In genomic region chr16:2047330-2048115, GRCh38 we compare ENCODE assay signal across 8 cellular contexts. TPM values are rescaled to one million over a fixed set of nuclear protein-coding genes. Genes with fewer than 3 reads are reported as not detected.
DNase-seq lines count a peak whose midpoint lies in the region; ATAC-seq and TF ChIP-seq lines count a peak whose summit lies in the region.

NTHL1 (minus strand) TSS chr16:2047834; CDS start chr16:2047823, 11 bp downstream.
TSC2 (plus strand) TSS chr16:2047985; CDS start chr16:2048616, 631 bp downstream.

- H3K4me3 ChIP-seq in cardiac fibroblast (replicated peaks in 1 of 2; ENCODE audit: low read depth in 2 of 2, low read length in 2 of 2) = peak within 1 kb of the TSS; percentile 80 to 82

- DNase-seq in AG08395 (ENCODE audit: low spot score) = peak; percentile 97
- peak; percentile 95 for DNase-seq in NCI-H2227 treated with DMSO at 0.1 percent for 48 hours (lab: John Stamatoyannopoulos, UW)
- DNase-seq in WTC11 (ENCODE audit: low spot score) = peak; percentile 99
- DNase-seq in cardiac fibroblast (ENCODE audit: low read depth in 2 of 2) = peak; percentile 96 to 97
- peak; percentile 97 for DNase-seq in inferior parietal cortex (ENCODE audit: extremely low spot score)
- peak; percentile 87 to 94 for DNase-seq in stimulated activated CD4-positive, alpha-beta T cell treated with anti-CD3 and anti-CD28 coated beads, Interleukin-12 subunit alpha, Interleukin-12 subunit beta, amount 100 ng/mL, for 24 hours (ENCODE audit: low read depth in 2 of 2)

- peak; percentile 84 for ATAC-seq in GM18870 (IDR thresholded peaks at IDR 0.05; ENCODE audit: unreplicated experiment)
- peak; percentile 94 for ATAC-seq in HG03135 (IDR thresholded peaks at IDR 0.05; ENCODE audit: unreplicated experiment)
- peak; percentile 95 for ATAC-seq in WTC11

- H3K27me3 Mint-ChIP-seq in WTC11 (ENCODE audit: low read depth) = no peaks in the 10 kb centered on the region

- peak within 1 kb of the TSS; percentile 91 for H3K4me3 Mint-ChIP-seq in WTC11

- peak within 1 kb of the TSS; percentile 54 for H3K27ac Mint-ChIP-seq in WTC11

- TF ChIP-seq CTCF in WTC11 (IDR thresholded peaks at IDR 0.05) (no peak), cardiac fibroblast (IDR thresholded peaks at IDR 0.05; ENCODE audit: low read depth, low read length) (peak; percentile 32)

- peaks cover 3% of the 10 kb centered on the region; the same call in 1 of the 2 replicates for H3K36me3 Mint-ChIP-seq in WTC11

- CTCF ChIA-PET in WTC11 (lab: Charles Lee) = interaction anchor here (0.6 to 3.6 kb wide), 19 partner anchors 9 to 265 kb away, joined by 3 to 27 read pairs (median 3); partner anchors contain the start of genes NPW, NUBP2, PKD1 and RPS2

- no peaks in the 10 kb centered on the region for H3K9me3 Mint-ChIP-seq in WTC11

- peaks cover 10% of the 10 kb centered on the region for H3K4me1 Mint-ChIP-seq in WTC11

- POLR2A ChIA-PET in WTC11 (lab: Charles Lee) = interaction anchor here (0.8 to 1.4 kb wide), 6 partner anchors 43 to 163 kb away, joined by 3 to 5 read pairs (median 4); partner anchors contain the start of genes BRICD5, TBL3 and TRAF7

TF ChIP-seq in WTC11, 78 proteins besides CTCF, POLR2A, EP300 and RAD21:
- no peak for TF ChIP-seq KAT7 (CRISPR knock-in tag; IDR thresholded peaks at IDR 0.05; ENCODE audit: borderline replicate concordance)
- no peak for TF ChIP-seq FOXP1 (CRISPR knock-in tag; IDR thresholded peaks at IDR 0.05; ENCODE audit: borderline replicate concordance)
- no peak; the same call in 1 of the 2 replicates for TF ChIP-seq E2F5 (CRISPR knock-in tag; IDR thresholded peaks at IDR 0.05)
- TF ChIP-seq USF1 (CRISPR knock-in tag; IDR thresholded peaks at IDR 0.05) = peak; percentile 100
- TF ChIP-seq E2F4 (CRISPR knock-in tag; IDR thresholded peaks at IDR 0.05; ENCODE audit: borderline replicate concordance, low read depth) = 0 out of 2 replicates have a peak, but pooled peaks have one; percentile 45
- TF ChIP-seq MAX (CRISPR knock-in tag; IDR thresholded peaks at IDR 0.05) = peak; percentile 76
- peak; percentile 91 for TF ChIP-seq SP1 (CRISPR knock-in tag; conservative IDR thresholded peaks at IDR 0.05)
- peak; percentile 86 for TF ChIP-seq FOXK1 (CRISPR knock-in tag; IDR thresholded peaks at IDR 0.05)
- peak; percentile 100 for TF ChIP-seq USF2 (CRISPR knock-in tag; IDR thresholded peaks at IDR 0.05)
- peak; percentile 95 for TF ChIP-seq GABPB1 (CRISPR knock-in tag; IDR thresholded peaks at IDR 0.05)
- TF ChIP-seq ZNF232 (CRISPR knock-in tag; IDR thresholded peaks at IDR 0.05) = no peak
- TF ChIP-seq ESRRA (CRISPR knock-in tag; IDR thresholded peaks at IDR 0.05; ENCODE audit: borderline replicate concordance) = no peak
- peak; percentile 92 for TF ChIP-seq HMGXB4 (CRISPR knock-in tag; IDR thresholded peaks at IDR 0.05)
- peak; percentile 47; the same call in 1 of the 2 replicates for TF ChIP-seq ARID4B (CRISPR knock-in tag; IDR thresholded peaks at IDR 0.05; ENCODE audit: borderline replicate concordance)

RNA-seq across cellular contexts. Expression of gene NTHL1, which starts in this region (rescaled TPM):
- total RNA-seq in WTC11 (2021) = 90.5 to 93.4 TPM (median 93.3 TPM) in 3 replicates

RNA-seq across cellular contexts. Expression of gene TSC2, which starts in this region (rescaled TPM):
- total RNA-seq in WTC11 (2021) = 103 to 134 TPM (median 117 TPM) in 3 replicates

Comparison
In these comparisons a context has a peak if more than half of its experiments do, and no peak if none do; other contexts are left out.
1. Peak in every context shown above with its lines: DNase-seq, ATAC-seq and H3K4me3 ChIP-seq.